In the genomic region with DNA sequence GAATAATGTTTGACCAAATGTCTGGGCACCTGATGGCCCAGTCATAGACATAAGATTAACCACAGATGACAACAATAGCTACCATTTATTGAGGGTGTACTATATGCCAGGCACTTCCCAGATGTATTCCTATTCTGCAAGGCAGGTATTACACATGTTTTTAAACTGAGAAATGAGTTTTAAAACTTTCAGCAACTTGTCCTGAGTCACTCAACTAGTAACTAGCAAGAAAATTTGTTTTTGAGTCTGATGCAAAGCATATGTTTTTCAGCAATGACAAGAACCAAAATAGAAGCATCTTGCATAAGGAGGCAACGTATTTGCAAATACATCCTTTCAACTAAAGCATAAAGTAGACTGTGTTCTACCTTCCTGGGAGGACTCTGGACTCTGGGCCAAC, we compare ENCODE assay signal across 19 cellular contexts. TPM values are rescaled to one million over a fixed set of nuclear protein-coding genes. Genes with fewer than 3 reads are reported as not detected.
A peak's percentile ranks its signal among the peaks of the same experiment; 100 is the strongest.
DNase-seq lines count a peak whose midpoint lies in the region; ATAC-seq, FAIRE-seq and TF ChIP-seq lines count a peak whose summit lies in the region.
"Had no signal": no experiment of that assay in that cellular context is flagged by ENCODE, and none has a peak within 500 bp of the region (broad histone marks: within the 10 kb centered on the region; RNA-seq: fewer than 3 reads in every experiment).

No MANE protein-coding gene starts in this region.

- no peak overlapping the region for H2AFZ ChIP-seq in H1 (ENCODE audit: low read length)
- H2AFZ ChIP-seq: GM23338 had no signal

- H3K4me3 ChIP-seq in A549 (no peak overlapping the region), H1 (ENCODE audit: extremely low read depth in 1 of 4, insufficient read depth in 2 of 4, low read depth in 3 of 4, low read length in 4 of 4) (no peak overlapping the region)
- H3K4me3 ChIP-seq: GM23338 had no signal

- no peaks in the 10 kb centered on the region for H4K20me1 ChIP-seq in H1 (replicated peaks in 1 of 2; ENCODE audit: control insufficient read depth in 1 of 2, insufficient read depth in 2 of 2, low read length in 2 of 2)

- TF ChIP-seq POLR2A in A549 (IDR thresholded peaks at IDR 0.05; ENCODE audit: low read length) (no peak), H1 (IDR thresholded peaks at IDR 0.05; ENCODE audit: control extremely low read depth in 1 of 2, low read depth in 2 of 2, low read length in 2 of 2) (no peak)

- H3K9me3 ChIP-seq in A549 (no peaks in the 10 kb centered on the region), H1 (ENCODE audit: insufficient read depth in 2 of 2, low read depth in 1 of 2, low read length in 1 of 2) (no peaks in the 10 kb centered on the region)
- H3K9me3 ChIP-seq: BE2C had no signal

- H4K8ac ChIP-seq in H1 (ENCODE audit: extremely low read depth, insufficient read depth, low read length) = no peak overlapping the region

- H3K4me3 Mint-ChIP-seq in osteocyte (ENCODE audit: unreplicated experiment) = no peak overlapping the region
- H3K4me3 Mint-ChIP-seq: CD4-positive, alpha-beta memory T cell; GM23338; H9; IgD-negative memory B cell had no signal

- no peak overlapping the region for H3K23ac ChIP-seq in H1 (ENCODE audit: insufficient read length)

- ATAC-seq in A549 = no peak
- ATAC-seq: GM23338 had no signal

- no peak overlapping the region for H2BK20ac ChIP-seq in H1 (ENCODE audit: low read length)

- H3K36me3 ChIP-seq in H1 (ENCODE audit: control insufficient read depth in 2 of 4, insufficient read depth in 4 of 4, low read length in 3 of 4) = peaks cover 0 to under 1% (median under 1%) of the 10 kb centered on the region in 4 experiments; a peak in 3 of 8 replicates

- no peak overlapping the region for H3K4me2 ChIP-seq in A549
- no peak overlapping the region for H3K4me2 ChIP-seq in H1 (ENCODE audit: insufficient read depth in 1 of 2, low read depth in 2 of 2, low read length in 2 of 2)
- H3K4me2 ChIP-seq: GM23338 had no signal

- H3K27ac ChIP-seq in A549 (no peak overlapping the region), H1 (ENCODE audit: low read depth, low read length) (no peak overlapping the region), RWPE1 (no peak overlapping the region)
- H3K27ac ChIP-seq: C4-2B had no signal

- DNase-seq in A549 (ENCODE audit: low read depth in 1 of 2, low spot score in 1 of 2) = no peak
- DNase-seq in GM04504 (ENCODE audit: low read depth) = peak; percentile 36
- no peak for DNase-seq in H1 (ENCODE audit: low read depth in 1 of 2, low spot score in 2 of 2)
- DNase-seq in fibroblast of peridontal ligament (ENCODE audit: extremely low read depth) = peak; percentile 49
- no peak for DNase-seq in osteocyte (ENCODE audit: extremely low spot score, unreplicated experiment)
- DNase-seq in RWPE1 (ENCODE audit: low spot score) = no peak
- DNase-seq in DMS53 treated with DMSO at 0.1 percent for 48 hours (lab: John Stamatoyannopoulos, UW; ENCODE audit: unreplicated experiment) = no peak
- DNase-seq: 8988T; ACHN; BE2C; CD4-positive, alpha-beta memory T cell; DMS79 treated with DMSO at 0.1 percent for 48 hours; EL; H9 had no signal

- no peak overlapping the region for H3K14ac ChIP-seq in H1 (ENCODE audit: insufficient read length)

- no peak for TF ChIP-seq EP300 in A549 (IDR thresholded peaks at IDR 0.05)
- TF ChIP-seq EP300 in H1 (IDR thresholded peaks at IDR 0.05; ENCODE audit: borderline replicate concordance in 1 of 2, low read depth in 2 of 2, low read length in 2 of 2) = no peak

- CTCF ChIA-PET in A549 (lab: Yijun Ruan, JAX) (interaction anchor here (0.8 to 1.9 kb wide), 4 partner anchors 11 to 115 kb away, joined by 3 to 8 read pairs (median 3); no protein-coding TSS in a partner anchor), H1 (lab: Charles Lee; ENCODE audit: partially characterized antibody) (interaction anchor here (0.8 to 3.8 kb wide), 2 partner anchors 11 to 350 kb away, joined by 3 to 13 read pairs; no protein-coding TSS in a partner anchor), RWPE1 (lab: Yijun Ruan, JAX) (interaction anchor here (0.6 kb wide), 1 partner anchor 11 kb away, joined by 3 read pairs; no protein-coding TSS in a partner anchor)

- H2BK12ac ChIP-seq in H1 (ENCODE audit: low read depth, low read length) = no peak overlapping the region

- no peaks in the 10 kb centered on the region for H3K9me3 Mint-ChIP-seq in osteocyte (ENCODE audit: unreplicated experiment)
- H3K9me3 Mint-ChIP-seq: CD4-positive, alpha-beta memory T cell; GM23338; H9; IgD-negative memory B cell had no signal

- peak; percentile 72 for FAIRE-seq in A549 (lab: Jason Lieb, UNC)
- no peak for FAIRE-seq in H1 (lab: Jason Lieb, UNC)
- FAIRE-seq: G401.6, GM18507 had no signal

- H2AK5ac ChIP-seq in H1 (ENCODE audit: low read depth, low read length) = no peak overlapping the region

- H2BK5ac ChIP-seq in H1 (ENCODE audit: low read depth, low read length) = no peak overlapping the region

- H3K36me3 Mint-ChIP-seq in osteocyte (ENCODE audit: unreplicated experiment) = peaks cover 3% of the 10 kb centered on the region

- H4K91ac ChIP-seq in H1 (replicated peaks; ENCODE audit: insufficient read length, low read length) = no peak overlapping the region

- no peak overlapping the region for H3K18ac ChIP-seq in H1 (ENCODE audit: extremely low read depth, low read length)

- POLR2A ChIA-PET in A549 (lab: Yijun Ruan, JAX) = interaction anchor here (0.5 kb wide), 2 partner anchors 14 to 1459 kb away, joined by 3 to 4 read pairs; no protein-coding TSS in a partner anchor
- POLR2A ChIA-PET in H1 (lab: Charles Lee; ENCODE audit: partially characterized antibody) = interaction anchor here (0.5 to 2.1 kb wide), 3 partner anchors 8 to 26 kb away, joined by 3 to 5 read pairs (median 4); no protein-coding TSS in a partner anchor
- POLR2A ChIA-PET in RWPE1 (lab: Yijun Ruan, JAX; ENCODE audit: low non-redundant PET) = no interaction called here

- no peak overlapping the region for H3K9ac ChIP-seq in H1 (replicated peaks in 1 of 4; ENCODE audit: extremely low read depth in 1 of 4, low read depth in 3 of 4, low read length in 3 of 4)

- H2BK120ac ChIP-seq in H1 (replicated peaks; ENCODE audit: low read depth, low read length) = no peak overlapping the region

- peaks cover 4% of the 10 kb centered on the region for H3K4me1 Mint-ChIP-seq in osteocyte (ENCODE audit: unreplicated experiment)
- H3K4me1 Mint-ChIP-seq: GM23338 had no signal

- no peak overlapping the region for H2BK15ac ChIP-seq in H1 (ENCODE audit: low read length)

- WGBS in A549 (ENCODE audit: missing lambda C conversion rate) = 46% methylated on average over 1 of the region's 1 CpG
- 91% methylated on average over 1 of the region's 1 CpG; no CpG with 5 or more reads in 1 of the 2 experiments for WGBS in H1 (ENCODE audit: extremely low coverage in 1 of 2, insufficient coverage in 1 of 2, insufficient read length in 1 of 2, insufficient replicate concordance in 2 of 2, low coverage in 1 of 2, low lambda C conversion rate in 2 of 2, missing lambda C conversion rate in 1 of 2), 2 experiments

- TF ChIP-seq RAD21 in A549 (conservative IDR thresholded peaks at IDR 0.05 in 1 of 2, IDR thresholded peaks at IDR 0.05 in 1 of 2) (no peak), H1 (IDR thresholded peaks at IDR 0.05 in 1 of 2, conservative IDR thresholded peaks at IDR 0.05 in 1 of 2; ENCODE audit: low read depth in 2 of 2, low read length in 2 of 2) (no peak)

- H3K79me2 ChIP-seq in H1 (ENCODE audit: control insufficient read depth in 1 of 2, insufficient read depth in 2 of 2, low read length in 2 of 2) = no peaks in the 10 kb centered on the region

- H4K5ac ChIP-seq in H1 (ENCODE audit: insufficient read length, low read depth, low read length) = no peak overlapping the region

- H3K79me1 ChIP-seq in H1 (ENCODE audit: low read depth, low read length) = no peaks in the 10 kb centered on the region

- no peak overlapping the region for H3K27ac Mint-ChIP-seq in osteocyte (ENCODE audit: unreplicated experiment)
- H3K27ac Mint-ChIP-seq: GM23338, H9, IgD-negative memory B cell had no signal

- no peaks in the 10 kb centered on the region for H3K23me2 ChIP-seq in H1 (ENCODE audit: low read depth, low read length)

- H3K56ac ChIP-seq in H1 (replicated peaks; ENCODE audit: insufficient read length, low read depth, low read length) = no peak overlapping the region

- H3K4ac ChIP-seq in H1 (replicated peaks; ENCODE audit: insufficient read length, low read depth, low read length) = no peak overlapping the region

- H3K27me3 Mint-ChIP-seq in osteocyte (ENCODE audit: unreplicated experiment) = no peaks in the 10 kb centered on the region
- H3K27me3 Mint-ChIP-seq: CD4-positive, alpha-beta memory T cell; IgD-negative memory B cell had no signal

- TF ChIP-seq CTCF in A549 (IDR thresholded peaks at IDR 0.05) (no peak), H1 (IDR thresholded peaks at IDR 0.05; ENCODE audit: control extremely low read depth in 1 of 3, insufficient read depth in 1 of 3, low read depth in 1 of 3, low read length in 3 of 3) (no peak), osteocyte (IDR thresholded peaks at IDR 0.05) (no peak), RWPE1 (conservative IDR thresholded peaks at IDR 0.05; ENCODE audit: low read depth) (no peak)

- H3K27me3 ChIP-seq in H1 (replicated peaks in 1 of 4; ENCODE audit: control insufficient read depth in 3 of 4, extremely low read depth in 1 of 4, insufficient read depth in 3 of 4, low read length in 3 of 4) = no peaks in the 10 kb centered on the region
- H3K27me3 ChIP-seq: BE2C had no signal

- no peaks in the 10 kb centered on the region for H3K4me1 ChIP-seq in A549
- H3K4me1 ChIP-seq in H1 (replicated peaks in 1 of 4; ENCODE audit: control insufficient read depth in 3 of 4, insufficient read depth in 4 of 4, low read length in 3 of 4) = no peaks in the 10 kb centered on the region
- H3K4me1 ChIP-seq: BE2C had no signal

RNA-seq across cellular contexts. Expression of a gene that starts 8.2 kb away (rescaled TPM):
- polyA plus RNA-seq in A549 (2011; rRNA removed) (146 and 155 TPM in 2 replicates), A549 (2017; fragmentation: RNase III; extraction: RNeasy Plus Mini Kit Qiagen cat#74134 plus additional on column Dnase treatment) (111 to 117 TPM (median 113 TPM) in 3 replicates), H1 (2011; rRNA removed) (51.4 and 67.3 TPM in 2 replicates)
- 84.5 and 89.8 TPM in 2 replicates for polyA plus RNA-seq in A549 (2012; cell fraction: cytosol; rRNA removed)
- polyA plus RNA-seq in A549 (2012; cell fraction: nucleus; rRNA removed) = 39.9 and 74.5 TPM in 2 replicates
- polyA minus RNA-seq in A549 (2011; rRNA and poly(A)+ RNA removed) = 72.7 and 74.9 TPM in 2 replicates
- total RNA-seq in H1 (2021; fragmentation: NEBNext Ultra II Directional; extraction: Animal tissue kit (Norgen Biotek cat#: 25700)) = 68.6 and 72.7 TPM in 2 replicates
- polyA plus RNA-seq in H1 (2011; cell fraction: cytosol; rRNA removed) = 56.8 TPM
- 28.8 TPM for polyA plus RNA-seq in H1 (2011; cell fraction: nucleus; rRNA removed)
- polyA plus RNA-seq in H1 (2012, experiment 1 of 2) = 53.5 to 64.2 TPM (median 54.9 TPM) in 4 replicates
- 72.6 TPM for polyA plus RNA-seq in H1 (2012, experiment 2 of 2)
- polyA plus RNA-seq in H1 (2013, experiment 1 of 2) = 48.9 TPM
- 51.3 TPM for polyA plus RNA-seq in H1 (2013, experiment 2 of 2)
- 37.4 and 44.6 TPM in 2 replicates for polyA minus RNA-seq in H1 (2011; rRNA and poly(A)+ RNA removed)
- polyA minus RNA-seq in H1 (2011; cell fraction: cytosol; rRNA and poly(A)+ RNA removed) = 28.3 TPM
- 31.6 TPM for polyA minus RNA-seq in H1 (2011; cell fraction: nucleus; rRNA and poly(A)+ RNA removed)
- total RNA-seq in osteocyte = 116 and 120 TPM in 2 replicates

RNA-seq across cellular contexts. Expression of a gene that starts 31.5 kb away (rescaled TPM):
- polyA plus RNA-seq in A549 (2011; rRNA removed) (23.4 and 25.2 TPM in 2 replicates), A549 (2017; fragmentation: RNase III; extraction: RNeasy Plus Mini Kit Qiagen cat#74134 plus additional on column Dnase treatment) (19.2 to 21.4 TPM (median 20.8 TPM) in 3 replicates), H1 (2011; rRNA removed) (6.8 and 7.7 TPM in 2 replicates)
- polyA plus RNA-seq in A549 (2012; cell fraction: cytosol; rRNA removed) = 13.2 and 14.6 TPM in 2 replicates
- 6.8 and 8.6 TPM in 2 replicates for polyA plus RNA-seq in A549 (2012; cell fraction: nucleus; rRNA removed)
- 8.7 and 10.4 TPM in 2 replicates for polyA minus RNA-seq in A549 (2011; rRNA and poly(A)+ RNA removed)
- 16.5 and 20.8 TPM in 2 replicates for total RNA-seq in H1 (2021; fragmentation: NEBNext Ultra II Directional; extraction: Animal tissue kit (Norgen Biotek cat#: 25700))
- polyA plus RNA-seq in H1 (2011; cell fraction: cytosol; rRNA removed) = 10.5 TPM
- polyA plus RNA-seq in H1 (2011; cell fraction: nucleus; rRNA removed) = 4.2 TPM
- 9.7 to 15.8 TPM (median 10.5 TPM) in 4 replicates for polyA plus RNA-seq in H1 (2012, experiment 1 of 2)
- 9.9 TPM for polyA plus RNA-seq in H1 (2012, experiment 2 of 2)
- polyA plus RNA-seq in H1 (2013, experiment 1 of 2) = 14.6 TPM
- polyA plus RNA-seq in H1 (2013, experiment 2 of 2) = 14.9 TPM
- 7.6 and 7.7 TPM in 2 replicates for polyA minus RNA-seq in H1 (2011; rRNA and poly(A)+ RNA removed)
- 8.3 TPM for polyA minus RNA-seq in H1 (2011; cell fraction: cytosol; rRNA and poly(A)+ RNA removed)
- polyA minus RNA-seq in H1 (2011; cell fraction: nucleus; rRNA and poly(A)+ RNA removed) = 10.2 TPM
- total RNA-seq in osteocyte = 16.3 and 16.9 TPM in 2 replicates

RNA-seq across cellular contexts. Expression of a gene that starts 47.3 kb away (rescaled TPM):
- polyA plus RNA-seq in A549 (2011; rRNA removed) (16.1 and 17.9 TPM in 2 replicates), A549 (2017; fragmentation: RNase III; extraction: RNeasy Plus Mini Kit Qiagen cat#74134 plus additional on column Dnase treatment) (8.6 to 12.2 TPM (median 8.6 TPM) in 3 replicates), H1 (2011; rRNA removed) (not detected in 2 replicates)
- polyA plus RNA-seq in A549 (2012; cell fraction: cytosol; rRNA removed) = 4.2 and 4.9 TPM in 2 replicates
- 1.7 and 2.4 TPM in 2 replicates for polyA plus RNA-seq in A549 (2012; cell fraction: nucleus; rRNA removed)
- polyA minus RNA-seq in A549 (2011; rRNA and poly(A)+ RNA removed) = 2.9 and 3.1 TPM in 2 replicates
- total RNA-seq in H1 (2021; fragmentation: NEBNext Ultra II Directional; extraction: Animal tissue kit (Norgen Biotek cat#: 25700)) = not detected in 2 replicates
- not detected for polyA plus RNA-seq in H1 (2011; cell fraction: cytosol; rRNA removed)
- not detected for polyA plus RNA-seq in H1 (2011; cell fraction: nucleus; rRNA removed)
- not detected in 4 replicates for polyA plus RNA-seq in H1 (2012, experiment 1 of 2)
- not detected for polyA plus RNA-seq in H1 (2012, experiment 2 of 2)
- not detected for polyA plus RNA-seq in H1 (2013, experiment 1 of 2)
- polyA plus RNA-seq in H1 (2013, experiment 2 of 2) = not detected
- polyA minus RNA-seq in H1 (2011; rRNA and poly(A)+ RNA removed) = not detected in 2 replicates
- polyA minus RNA-seq in H1 (2011; cell fraction: cytosol; rRNA and poly(A)+ RNA removed) = not detected
- not detected for polyA minus RNA-seq in H1 (2011; cell fraction: nucleus; rRNA and poly(A)+ RNA removed)
- not detected in 2 replicates for total RNA-seq in osteocyte
- total RNA-seq: CD4-positive, alpha-beta memory T cell; GM23338; H9 had no signal
- polyA plus RNA-seq: CD4-positive, alpha-beta memory T cell; GM23338; IgD-negative memory B cell had no signal

Comparison
In these comparisons a context has a peak if more than half of its experiments do, and no peak if none do; other contexts are left out.
1. DNase-seq: peak in GM04504 (single experiment) and fibroblast of peridontal ligament (single experiment); none in A549 (0 of 2), H1 (0 of 2), osteocyte (single experiment), RWPE1 (single experiment) and DMS53 treated with DMSO at 0.1 percent for 48 hours (single experiment).